In the genomic region with DNA sequence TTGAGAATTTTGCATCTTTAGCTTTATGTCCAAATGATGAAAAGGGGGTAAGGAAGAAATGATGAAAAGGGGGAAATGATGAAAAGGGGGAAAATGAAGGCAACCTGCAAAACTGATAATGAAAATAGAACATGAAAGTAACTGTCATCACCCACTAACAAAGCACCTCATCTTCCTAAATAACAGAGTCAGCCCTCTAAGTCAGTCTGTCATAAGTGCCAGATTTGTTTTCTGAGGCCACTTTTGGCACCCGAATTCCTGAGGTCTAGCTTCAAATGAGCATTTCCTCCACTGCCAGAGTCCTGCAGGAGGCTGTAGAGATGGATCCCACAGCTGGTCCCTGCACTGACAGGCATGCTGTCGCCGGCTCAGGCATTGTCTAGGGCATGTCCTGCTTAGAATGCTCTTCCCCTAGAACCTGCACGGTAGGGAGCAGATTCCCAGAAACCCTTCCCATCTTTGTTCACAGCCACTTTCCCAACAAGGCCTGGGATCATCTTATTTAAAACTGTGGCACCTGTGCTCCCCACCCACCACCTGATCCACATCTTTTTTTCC, we compare ENCODE assay signal across 12 cellular contexts. TPM values are rescaled to one million over a fixed set of nuclear protein-coding genes. Genes with fewer than 3 reads are reported as not detected.
DNase-seq lines count a peak whose midpoint lies in the region; ATAC-seq and TF ChIP-seq lines count a peak whose summit lies in the region.
"Had no signal": no experiment of that assay in that cellular context is flagged by ENCODE, and none has a peak within 500 bp of the region (broad histone marks: within the 10 kb centered on the region; RNA-seq: fewer than 3 reads in every experiment).

No MANE protein-coding gene starts in this region.

- H3K9me3 Mint-ChIP-seq in endothelial cell (ENCODE audit: unreplicated experiment), result no peaks in the 10 kb centered on the region

- peak overlapping the region; percentile 36 for H3K4me3 ChIP-seq in GM12865 (ENCODE audit: low read depth, low read length)
- H3K4me3 ChIP-seq: SJCRH30 had no signal

- peak; percentile 19 for ATAC-seq in GM19043 (IDR thresholded peaks at IDR 0.05; ENCODE audit: low read depth, unreplicated experiment)
- peak; percentile 30 for ATAC-seq in HG03025 (IDR thresholded peaks at IDR 0.05; ENCODE audit: low FRiP score, unreplicated experiment)

- peaks cover 16% of the 10 kb centered on the region for H3K4me1 Mint-ChIP-seq in endothelial cell (ENCODE audit: unreplicated experiment)

- no peaks in the 10 kb centered on the region for H3K27me3 Mint-ChIP-seq in endothelial cell (ENCODE audit: unreplicated experiment)

- intact Hi-C loops in posterior vena cava (cut with DNase I), result no loop called here

- H3K4me3 Mint-ChIP-seq in endothelial cell (ENCODE audit: unreplicated experiment), result peak overlapping the region; percentile 28

- TF ChIP-seq CTCF in GM12865 (IDR thresholded peaks at IDR 0.05; ENCODE audit: insufficient read depth, low read depth, low read length, missing control alignments), result no peak
- TF ChIP-seq CTCF in endothelial cell (IDR thresholded peaks at IDR 0.05; ENCODE audit: unreplicated experiment), result no peak

- peaks cover 5% of the 10 kb centered on the region for H3K36me3 Mint-ChIP-seq in endothelial cell (ENCODE audit: low read depth, unreplicated experiment)

- no peak overlapping the region for H3K27ac Mint-ChIP-seq in endothelial cell (ENCODE audit: unreplicated experiment)

- DNase-seq in GM12865 (ENCODE audit: low read depth) (peak; percentile 54), endothelial cell (ENCODE audit: low spot score) (no peak), DMS79 treated with DMSO at 0.1 percent for 48 hours (lab: John Stamatoyannopoulos, UW) (no peak), NCI-H187 treated with DMSO at 0.1 percent for 48 hours (lab: John Stamatoyannopoulos, UW) (no peak), posterior vena cava (ENCODE audit: low spot score) (no peak)
- no peak for DNase-seq in activated effector memory CD4-positive, alpha-beta T cell treated with anti-CD3 and anti-CD28 coated beads, Interleukin-2, amount 50 U/mL, for 16 hours
- DNase-seq: activated CD8-positive, alpha-beta memory T cell treated with anti-CD3 and anti-CD28 coated beads for 24 hours; DMS 273 treated with DMSO at 0.1 percent for 48 hours; NCI-H1436 treated with DMSO at 0.1 percent for 48 hours had no signal

RNA-seq across cellular contexts. Expression of gene RAP2A, which starts 25.3 kb away (rescaled TPM):
- 52.3 TPM for total RNA-seq in endothelial cell (ENCODE audit: unreplicated experiment)
- 10 to 100 TPM; 34.0 to 42.8 TPM for total RNA-seq in posterior vena cava
